ENCODE assay signal across 8 cellular contexts in the genomic region with DNA sequence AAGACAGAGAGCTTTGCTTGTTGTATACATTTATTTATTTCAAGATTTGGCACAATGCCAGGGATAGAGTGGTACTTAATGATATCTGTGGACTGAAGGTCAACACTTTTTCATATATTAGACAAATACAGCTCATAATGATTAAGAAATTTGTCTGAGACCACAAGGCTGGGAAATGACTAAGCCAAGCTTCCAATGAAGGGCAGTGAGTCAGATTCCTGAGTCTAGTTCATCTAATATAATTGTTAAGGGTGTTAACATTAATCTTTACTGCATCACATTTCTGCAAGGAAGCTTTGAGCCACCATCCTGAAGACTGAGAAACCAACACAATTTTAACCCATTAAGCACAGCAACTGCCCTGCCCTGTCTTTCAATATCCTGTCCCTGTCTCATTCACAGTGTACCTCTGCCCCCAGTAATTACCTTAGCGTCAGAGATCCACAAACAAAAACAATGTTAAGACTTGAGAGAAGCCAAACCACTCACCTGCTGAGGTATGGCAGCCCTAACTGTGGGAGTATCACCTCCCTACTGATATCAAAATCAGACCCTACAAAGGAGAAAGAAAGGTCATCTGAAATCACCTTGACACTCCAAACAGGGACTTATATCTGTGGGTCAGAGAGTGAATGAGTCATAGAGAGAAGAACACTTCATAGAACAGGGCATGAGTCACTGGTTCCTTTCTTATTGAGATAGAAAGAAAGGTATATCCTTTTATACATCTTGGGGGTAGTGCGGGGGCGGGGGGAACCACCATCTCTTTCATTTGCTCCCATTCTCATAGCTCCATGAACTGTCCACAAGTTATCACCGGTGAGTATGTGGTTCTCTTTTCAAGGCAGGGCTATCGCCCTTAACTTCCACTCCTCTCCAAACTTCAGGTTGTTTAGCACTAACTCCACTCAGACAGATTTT.
DNase-seq lines count a peak whose midpoint lies in the region; ATAC-seq and TF ChIP-seq lines count a peak whose summit lies in the region.

No MANE protein-coding gene starts in this region.

- no peak overlapping the region for H3K27ac ChIP-seq in A673 (ENCODE audit: low read depth, low read length, poor library complexity, severe bottlenecking)
- peak overlapping the region; percentile 61 for H3K27ac ChIP-seq in hepatocyte

- TF ChIP-seq CTCF in A673 (conservative IDR thresholded peaks at IDR 0.05; ENCODE audit: low read depth, low read length): no peak
- TF ChIP-seq CTCF in hepatocyte (IDR thresholded peaks at IDR 0.05; ENCODE audit: poor library complexity): no peak

- no peaks in the 10 kb centered on the region for H3K36me3 Mint-ChIP-seq in stimulated activated naive CD8-positive, alpha-beta T cell treated with anti-CD3 and anti-CD28 coated beads, Interleukin-15, Interleukin-2, amounts not matched to agents 100 ng/mL and 50 ng/mL, for 24 hours (ENCODE audit: low read depth)

- no TSS peak for BruUV-seq in A673 (replicated peaks; lab: Mats Ljungman, UMichigan)

- no peak overlapping the region for H3K4me2 ChIP-seq in hepatocyte

- CTCF ChIA-PET in A673 (lab: Charles Lee): no interaction called here

- H3K9me2 ChIP-seq in hepatocyte (replicated peaks; ENCODE audit: insufficient read depth): no peaks in the 10 kb centered on the region

- H3K27me3 Mint-ChIP-seq in stimulated activated naive CD8-positive, alpha-beta T cell treated with anti-CD3 and anti-CD28 coated beads, Interleukin-15, Interleukin-2, amounts not matched to agents 100 ng/mL and 50 ng/mL, for 24 hours: peaks cover 4% of the 10 kb centered on the region

- WGBS in hepatocyte (ENCODE audit: low lambda C conversion rate, missing lambda C conversion rate): 72% methylated on average over 5 of the region's 5 CpGs

- H3K4me1 ChIP-seq in A673 (ENCODE audit: insufficient read depth, low read length, poor library complexity, severe bottlenecking): peaks cover 40% of the 10 kb centered on the region
- H3K4me1 ChIP-seq in hepatocyte (ENCODE audit: insufficient read depth): peaks cover 15% of the 10 kb centered on the region

- H3K9me3 Mint-ChIP-seq in stimulated activated naive CD8-positive, alpha-beta T cell treated with anti-CD3 and anti-CD28 coated beads, Interleukin-15, Interleukin-2, amounts not matched to agents 100 ng/mL and 50 ng/mL, for 24 hours: peaks cover 4% of the 10 kb centered on the region

- ATAC-seq in GM18909 (IDR thresholded peaks at IDR 0.05; ENCODE audit: poor library complexity, unreplicated experiment) (peak; percentile 98), HG03060 (IDR thresholded peaks at IDR 0.05; ENCODE audit: low read depth, unreplicated experiment) (peak; percentile 97)

- H3K27me3 ChIP-seq in A673 (replicated peaks; ENCODE audit: insufficient read depth, low read depth, low read length, poor library complexity) (no peaks in the 10 kb centered on the region), hepatocyte (no peaks in the 10 kb centered on the region)

- peak overlapping the region; percentile 100 for H3K27ac Mint-ChIP-seq in stimulated activated naive CD8-positive, alpha-beta T cell treated with anti-CD3 and anti-CD28 coated beads, Interleukin-15, Interleukin-2, amounts not matched to agents 100 ng/mL and 50 ng/mL, for 24 hours

- peaks cover 20% of the 10 kb centered on the region for H3K4me1 Mint-ChIP-seq in stimulated activated naive CD8-positive, alpha-beta T cell treated with anti-CD3 and anti-CD28 coated beads, Interleukin-15, Interleukin-2, amounts not matched to agents 100 ng/mL and 50 ng/mL, for 24 hours (ENCODE audit: low read depth)

- H4K20me1 ChIP-seq in hepatocyte (ENCODE audit: insufficient read depth, poor library complexity, severe bottlenecking): no peaks in the 10 kb centered on the region

- H2AFZ ChIP-seq in hepatocyte: no peak overlapping the region

- H3K36me3 ChIP-seq in A673 (ENCODE audit: insufficient read depth, low read length, poor library complexity, severe bottlenecking) (no peaks in the 10 kb centered on the region), hepatocyte (replicated peaks; ENCODE audit: insufficient read depth, low read depth) (no peaks in the 10 kb centered on the region)

- H3K9me3 ChIP-seq in A673 (ENCODE audit: low read depth, low read length, poor library complexity, severe bottlenecking): no peaks in the 10 kb centered on the region
- H3K9me3 ChIP-seq in hepatocyte (ENCODE audit: low read depth): no peaks in the 10 kb centered on the region

- POLR2A ChIA-PET in A673 (lab: Charles Lee; ENCODE audit: low non-redundant PET): no interaction called here

- DNase-seq in A673 (ENCODE audit: low spot score) (peak; percentile 60), T1000 (lab: John Stamatoyannopoulos, UW) (peak; percentile 34), hepatocyte (ENCODE audit: low spot score) (peak; percentile 61), DMS114 treated with DMSO at 0.1 percent for 48 hours (lab: John Stamatoyannopoulos, UW; ENCODE audit: unreplicated experiment) (no peak), GDM1 (lab: John Stamatoyannopoulos, UW) (no peak)

- intact Hi-C loops in A673 (cut with micrococcal nuclease; ENCODE audit: unreplicated experiment): no loop called here

- peaks cover 76% of the 10 kb centered on the region for H3K79me2 ChIP-seq in hepatocyte

- H3K4me3 ChIP-seq in A673 (ENCODE audit: low read depth, low read length, poor library complexity, severe bottlenecking) (no peak overlapping the region), hepatocyte (no peak overlapping the region)

- peak overlapping the region; percentile 69 for H3K4me3 Mint-ChIP-seq in stimulated activated naive CD8-positive, alpha-beta T cell treated with anti-CD3 and anti-CD28 coated beads, Interleukin-15, Interleukin-2, amounts not matched to agents 100 ng/mL and 50 ng/mL, for 24 hours

Comparison
In these comparisons a context has a peak if more than half of its experiments do, and no peak if none do; other contexts are left out.
1. DNase-seq: peak in A673 (single experiment), T1000 (single experiment) and hepatocyte (single experiment); none in DMS114 treated with DMSO at 0.1 percent for 48 hours (single experiment) and GDM1 (single experiment).